Comparison of ENCODE assay signal across 13 cellular contexts in the genomic region with DNA sequence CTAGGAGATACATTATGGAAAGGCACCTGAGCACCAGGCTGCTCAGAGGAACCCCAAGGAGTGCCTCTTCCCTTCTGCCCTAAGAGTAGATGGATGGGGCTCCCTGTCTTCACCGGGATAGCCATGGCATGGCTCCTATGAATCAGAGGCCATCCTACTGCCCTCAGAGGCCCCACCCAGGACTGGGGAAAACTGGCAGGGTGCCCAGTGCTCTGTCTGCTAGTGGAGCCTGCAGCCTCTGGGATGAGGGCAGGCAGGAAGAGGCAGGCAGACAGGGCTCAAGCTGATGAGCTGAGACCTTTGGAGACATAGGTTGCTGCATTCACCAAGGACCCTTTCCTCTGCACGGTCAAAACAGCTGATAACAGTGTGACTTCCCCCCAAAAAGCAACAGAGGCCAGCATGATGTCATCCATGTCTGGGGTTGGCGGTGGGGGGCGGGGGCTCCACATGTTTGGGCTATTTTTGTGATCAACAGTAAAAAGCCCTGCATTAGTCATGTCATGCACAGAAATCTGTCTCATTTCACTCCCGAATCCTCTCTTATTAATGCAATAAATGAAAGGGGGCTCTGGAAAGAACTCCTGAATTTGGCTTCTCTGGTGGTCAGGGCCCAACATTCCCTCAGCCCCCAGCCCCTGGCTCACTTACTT.
DNase-seq lines count a peak whose midpoint lies in the region; ATAC-seq and TF ChIP-seq lines count a peak whose summit lies in the region.
"Had no signal": no experiment of that assay in that cellular context is flagged by ENCODE, and none has a peak within 500 bp of the region (broad histone marks: within the 10 kb centered on the region; RNA-seq: fewer than 3 reads in every experiment).

No MANE protein-coding gene starts in this region.

- no peak overlapping the region for H3K4me3 ChIP-seq in fibroblast of mammary gland (ENCODE audit: control insufficient read depth, low read depth, low read length)
- H3K4me3 ChIP-seq in skeletal muscle satellite cell (ENCODE audit: low read length) = peak overlapping the region; percentile 51
- H3K4me3 ChIP-seq: psoas muscle had no signal

- POLR2A ChIA-PET in RWPE1 (lab: Yijun Ruan, JAX; ENCODE audit: low non-redundant PET) = no interaction called here

- H3K27me3 ChIP-seq in skeletal muscle satellite cell (ENCODE audit: control insufficient read depth, insufficient read depth, low read length) = no peaks in the 10 kb centered on the region

- H3K4me2 ChIP-seq in skeletal muscle satellite cell (ENCODE audit: low read length) = peak overlapping the region; percentile 70

- peaks cover 13% of the 10 kb centered on the region for H3K4me1 ChIP-seq in skeletal muscle satellite cell (ENCODE audit: control insufficient read depth, insufficient read depth, low read length)
- H3K4me1 ChIP-seq: psoas muscle had no signal

- H3K9me3 ChIP-seq in skeletal muscle satellite cell (replicated peaks; ENCODE audit: low read length) = no peaks in the 10 kb centered on the region
- H3K9me3 ChIP-seq: psoas muscle had no signal

- peak overlapping the region; percentile 45 for H3K9ac ChIP-seq in skeletal muscle satellite cell (ENCODE audit: low read depth, low read length)

- DNase-seq in GOT3 (lab: John Stamatoyannopoulos, UW) = peak; percentile 39
- peak; percentile 26 for DNase-seq in RWPE1 (ENCODE audit: low spot score)
- peak; percentile 75 for DNase-seq in fibroblast of mammary gland (ENCODE audit: low read depth)
- DNase-seq in stimulated activated CD4-positive, alpha-beta T cell treated with anti-CD3 and anti-CD28 coated beads, Interleukin-1b, Interleukin-23, amount 100 ng/mL, for 48 hours = no peak
- DNase-seq: KG1, NCI-H526 treated with DMSO at 0.1 percent for 48 hours had no signal

- TF ChIP-seq CTCF in RWPE1 (conservative IDR thresholded peaks at IDR 0.05; ENCODE audit: low read depth) (no peak), fibroblast of mammary gland (conservative IDR thresholded peaks at IDR 0.05; ENCODE audit: control insufficient read depth, insufficient read depth, low read depth, low read length) (no peak)

- CTCF ChIA-PET in RWPE1 (lab: Yijun Ruan, JAX) = no interaction called here

- ATAC-seq in GM19328 (IDR thresholded peaks at IDR 0.05; ENCODE audit: unreplicated experiment) (no peak), HG02870 (IDR thresholded peaks at IDR 0.05; ENCODE audit: unreplicated experiment) (no peak), GM19452 (IDR thresholded peaks at IDR 0.05; ENCODE audit: unreplicated experiment) (no peak)
- ATAC-seq: activated T-helper 17 cell treated with anti-CD3 and anti-CD28 coated beads, Interleukin-2, amount 50 U/mL, for 72 hours; left lobe of liver; psoas muscle had no signal

- no peak overlapping the region for H3K27ac ChIP-seq in RWPE1
- H3K27ac ChIP-seq: psoas muscle had no signal

- H3K36me3 ChIP-seq in skeletal muscle satellite cell (ENCODE audit: insufficient read depth, low read length) = no peaks in the 10 kb centered on the region
